ENCODE assay signal across 8 cellular contexts in genomic region chr5:82278711-82279370, GRCh38. TPM values are rescaled to one million over a fixed set of nuclear protein-coding genes. Genes with fewer than 3 reads are reported as not detected.
DNase-seq lines count a peak whose midpoint lies in the region; ATAC-seq and TF ChIP-seq lines count a peak whose summit lies in the region.

No MANE protein-coding gene starts in this region.

- H2AFZ ChIP-seq in PC-9 (peak overlapping the region; percentile 83), osteoblast (ENCODE audit: low read length) (peak overlapping the region; percentile 80)

- H4K20me1 ChIP-seq in PC-9 (ENCODE audit: insufficient read depth) = peaks cover 9% of the 10 kb centered on the region; the same call in 1 of the 2 replicates
- H4K20me1 ChIP-seq in osteoblast (ENCODE audit: insufficient read depth, low read length) = peaks cover 3% of the 10 kb centered on the region

- peak overlapping the region; percentile 63 for H3K27ac ChIP-seq in CD4-positive, alpha-beta T cell (ENCODE audit: low read depth, low read length)
- H3K27ac ChIP-seq in PC-9 (peak overlapping the region; percentile 90), epithelial cell of prostate (peak overlapping the region; percentile 75), osteoblast (ENCODE audit: low read depth, low read length) (peak overlapping the region; percentile 85)

- POLR2A ChIA-PET in CD4-positive, alpha-beta T cell (lab: Charles Lee) = interaction anchor here (0.7 to 3.1 kb wide), 5 partner anchors 76 to 977 kb away, joined by 3 to 12 read pairs (median 9); partner anchors contain the start of genes SSBP2, TMEM167A, XRCC4 and ZCCHC9
- POLR2A ChIA-PET in PC-9 (lab: Charles Lee; ENCODE audit: unreplicated experiment) = interaction anchor here (0.6 to 1.0 kb wide), 5 partner anchors 22 to 1045 kb away, joined by 3 to 6 read pairs (median 5); no protein-coding TSS in a partner anchor

- H3K4me1 ChIP-seq in PC-9 (replicated peaks; ENCODE audit: insufficient read depth) (peaks cover 17% of the 10 kb centered on the region), osteoblast (ENCODE audit: insufficient read depth, low read length) (peaks cover 19% of the 10 kb centered on the region)

- TF ChIP-seq CTCF in CD4-positive, alpha-beta T cell (IDR thresholded peaks at IDR 0.05) = no peak
- TF ChIP-seq CTCF in PC-9 (conservative IDR thresholded peaks at IDR 0.05) = no peak
- TF ChIP-seq CTCF in osteoblast (IDR thresholded peaks at IDR 0.05; ENCODE audit: extremely low read depth, low read depth, low read length) = no peak

- no peaks in the 10 kb centered on the region for H3K9me3 ChIP-seq in CD4-positive, alpha-beta T cell (ENCODE audit: control insufficient read depth, low read length)
- H3K9me3 ChIP-seq in PC-9 (ENCODE audit: insufficient read depth, low read depth) (no peaks in the 10 kb centered on the region), osteoblast (ENCODE audit: low read depth, low read length) (no peaks in the 10 kb centered on the region)

- H3K9me2 ChIP-seq in PC-9 (ENCODE audit: insufficient read depth) = no peaks in the 10 kb centered on the region

- H3K79me2 ChIP-seq in PC-9 (ENCODE audit: low read depth) (peaks cover 49% of the 10 kb centered on the region), osteoblast (ENCODE audit: insufficient read depth, low read length) (peaks cover 21% of the 10 kb centered on the region)

- CTCF ChIA-PET in CD4-positive, alpha-beta T cell (lab: Charles Lee) = no interaction called here
- CTCF ChIA-PET in PC-9 (lab: Charles Lee) = interaction anchor here (0.6 kb wide), 1 partner anchor 32 kb away, joined by 3 read pairs; no protein-coding TSS in a partner anchor

- peak overlapping the region; percentile 100 for H3K4me2 ChIP-seq in PC-9
- H3K4me2 ChIP-seq in osteoblast (ENCODE audit: insufficient read depth, low read length) = peak overlapping the region; percentile 77

- no peak for ATAC-seq in CD4-positive, alpha-beta T cell (ENCODE audit: poor library complexity)
- ATAC-seq in HG02884 (IDR thresholded peaks at IDR 0.05; ENCODE audit: unreplicated experiment) (no peak), HG02938 (IDR thresholded peaks at IDR 0.05; ENCODE audit: unreplicated experiment) (no peak), GM18519 (IDR thresholded peaks at IDR 0.05; ENCODE audit: low FRiP score, unreplicated experiment) (no peak)

- peak overlapping the region; percentile 94 for H3K27ac Mint-ChIP-seq in CD4-positive, alpha-beta T cell

- H3K36me3 ChIP-seq in PC-9 (ENCODE audit: low read depth) (peaks cover 38% of the 10 kb centered on the region), osteoblast (ENCODE audit: insufficient read depth, low read length) (peaks cover 28% of the 10 kb centered on the region)

- no peak for DNase-seq in CD4-positive, alpha-beta T cell
- no peak for DNase-seq in PC-9
- no peak for DNase-seq in epithelial cell of prostate (ENCODE audit: low read depth, low spot score)
- DNase-seq in osteoblast (ENCODE audit: insufficient read length, low spot score, missing footprints) = no peak
- no peak for DNase-seq in NCI-H748 treated with DMSO at 0.1 percent for 48 hours (lab: John Stamatoyannopoulos, UW)

- H3K4me3 ChIP-seq in PC-9 = peak overlapping the region; percentile 100
- H3K4me3 ChIP-seq in osteoblast (ENCODE audit: insufficient read depth, low read length) = peak overlapping the region; percentile 85

- no peaks in the 10 kb centered on the region for H3K27me3 Mint-ChIP-seq in CD4-positive, alpha-beta T cell

- BruUV-seq in PC-9 (replicated peaks; lab: Mats Ljungman, UMichigan) = TSS peak; percentile 84

- peaks cover 29% of the 10 kb centered on the region for H3K4me1 Mint-ChIP-seq in CD4-positive, alpha-beta T cell (ENCODE audit: low read depth)

- H3K36me3 Mint-ChIP-seq in CD4-positive, alpha-beta T cell (ENCODE audit: low read depth) = peaks cover 44% of the 10 kb centered on the region

- intact Hi-C loops in CD4-positive, alpha-beta T cell (cut with DNase I, micrococcal nuclease) = loop anchor here in 1 of 2 experiments (5.0 to 10.0 kb wide), 6 partner anchors 307 to 1622 kb away; partner anchors contain the start of genes ATG10, SSBP2, TMEM167A and XRCC4
- intact Hi-C loops in PC-9 (cut with micrococcal nuclease; ENCODE audit: unreplicated experiment) = no loop called here

- peak overlapping the region; percentile 94 for H3K4me3 Mint-ChIP-seq in CD4-positive, alpha-beta T cell

- H3K27me3 ChIP-seq in CD4-positive, alpha-beta T cell (ENCODE audit: control insufficient read depth, insufficient read depth, low read length) = no peaks in the 10 kb centered on the region
- H3K27me3 ChIP-seq in PC-9 (ENCODE audit: insufficient read depth, low read depth) = no peaks in the 10 kb centered on the region
- no peaks in the 10 kb centered on the region for H3K27me3 ChIP-seq in osteoblast (ENCODE audit: insufficient read depth, low read length)

- no peaks in the 10 kb centered on the region for H3K9me3 Mint-ChIP-seq in CD4-positive, alpha-beta T cell

- peaks cover 39% of the 10 kb centered on the region for H3F3A ChIP-seq in PC-9 (ENCODE audit: insufficient read depth, low read depth)

RNA-seq across cellular contexts. Expression of gene RPS23, which starts 0.7 kb away (rescaled TPM):
- 1,000 to 10,000 TPM; 4,190 to 4,212 TPM for total RNA-seq in CD4-positive, alpha-beta T cell
- 1,620 and 2,191 TPM in 2 replicates for total RNA-seq in PC-9 (2021)
- 2,597 and 2,636 TPM in 2 replicates for total RNA-seq in osteoblast
